Comparison of ENCODE assay signal across 9 cellular contexts in the genomic region with DNA sequence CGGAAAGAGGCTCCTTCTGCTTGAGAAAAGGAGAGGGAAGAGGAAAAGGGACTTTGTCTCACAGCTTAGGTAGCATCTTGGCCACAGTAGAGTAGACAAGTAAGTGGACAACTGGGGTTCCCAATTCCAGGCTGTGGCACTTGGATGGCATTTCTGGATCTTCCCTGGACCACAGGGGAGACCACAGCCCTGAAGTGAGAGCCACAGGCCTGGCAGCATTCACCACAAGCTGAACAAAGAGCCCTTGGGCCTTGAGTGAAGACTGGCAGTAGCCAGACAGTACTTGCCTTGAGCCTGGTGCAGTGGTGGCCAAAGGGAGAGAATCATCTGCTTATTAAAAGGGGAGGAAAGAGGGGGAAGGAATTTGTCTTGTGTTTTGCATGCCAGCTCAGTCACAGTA.
"Had no signal": no experiment of that assay in that cellular context is flagged by ENCODE, and none has a peak within 500 bp of the region (broad histone marks: within the 10 kb centered on the region; RNA-seq: fewer than 3 reads in every experiment).

No MANE protein-coding gene starts in this region.

- H3K4me3 ChIP-seq: GM23338, K562 had no signal

- DNase-seq: H9, HCEC 1CT, IMR-90, KG1 had no signal

- FAIRE-seq: H1, H54, HTR-8/SVneo, K562 had no signal
